In the genomic region with DNA sequence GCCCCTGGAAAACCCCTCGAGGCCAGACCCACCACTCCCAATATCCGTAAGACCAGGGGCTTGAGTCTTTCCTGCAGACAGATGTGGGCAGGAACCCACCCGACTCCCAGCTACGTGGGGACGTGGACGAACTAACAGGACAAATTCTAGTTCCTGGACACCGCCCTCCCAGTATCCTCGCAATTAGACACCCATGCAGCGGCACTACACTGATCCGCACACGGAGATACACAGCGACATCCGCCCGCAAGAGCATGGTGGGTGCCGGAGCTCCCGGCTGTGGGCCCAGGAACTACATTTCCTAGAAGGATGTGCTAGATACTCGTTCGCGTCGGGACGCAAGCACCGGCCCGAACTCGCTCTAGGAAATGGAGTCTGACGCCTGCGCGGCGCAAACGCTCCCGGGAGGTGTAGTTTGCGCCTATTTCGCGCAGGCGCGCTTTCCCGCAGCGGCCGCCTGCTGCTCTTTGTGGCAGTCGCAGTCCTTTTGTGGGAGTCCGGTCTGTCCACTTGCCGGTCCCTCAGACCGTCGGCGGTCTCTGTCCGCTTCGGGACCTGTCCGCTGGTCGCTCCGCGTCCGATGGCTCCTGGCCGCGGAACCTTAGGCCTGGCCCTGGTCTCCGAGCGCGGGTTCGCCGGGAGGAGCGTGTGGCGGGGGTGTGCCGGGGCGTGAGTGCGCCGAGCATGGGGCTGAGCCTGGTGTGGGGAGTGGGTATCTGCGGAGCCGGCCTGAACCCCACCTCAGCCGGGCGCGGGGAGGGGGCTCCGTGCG, we compare ENCODE assay signal across 8 cellular contexts. TPM values are rescaled to one million over a fixed set of nuclear protein-coding genes. Genes with fewer than 3 reads are reported as not detected.
DNase-seq lines count a peak whose midpoint lies in the region; ATAC-seq and TF ChIP-seq lines count a peak whose summit lies in the region.

A gene (plus strand): TSS at position 447 of the 772 bp plus-strand sequence. CDS start 478 bp downstream, outside the sequence.

- H3K4me1 Mint-ChIP-seq in nephron, result peaks cover 37% of the 10 kb centered on the region

- peak within 1 kb of the TSS; percentile 98 to 99 (median 99) for H3K27ac Mint-ChIP-seq in nephron

- no peaks in the 10 kb centered on the region for H3K27me3 Mint-ChIP-seq in nephron (ENCODE audit: low read depth)

- H3K9me3 Mint-ChIP-seq in nephron, result no peaks in the 10 kb centered on the region

- peak within 1 kb of the TSS; percentile 93 to 96 (median 93) for H3K4me3 Mint-ChIP-seq in nephron

- TF ChIP-seq CTCF in fibroblast of villous mesenchyme (IDR thresholded peaks at IDR 0.05; ENCODE audit: insufficient read depth, low read depth, low read length) (no peak), nephron (IDR thresholded peaks at IDR 0.05; ENCODE audit: unreplicated experiment in 3 of 3) (no peak)

- peak; percentile 67 for ATAC-seq in GM21526 (IDR thresholded peaks at IDR 0.05; ENCODE audit: low FRiP score, unreplicated experiment)

- H3K36me3 Mint-ChIP-seq in nephron (ENCODE audit: low read depth), result peaks cover 4% of the 10 kb centered on the region

- DNase-seq in COR-L47 (lab: John Stamatoyannopoulos, UW) (peak; percentile 93), LHCN-M2 (ENCODE audit: low read depth) (peak; percentile 92), SIG-M5 (lab: John Stamatoyannopoulos, UW) (peak; percentile 45), activated gamma-delta T cell (lab: John Stamatoyannopoulos, UW) (peak; percentile 71), fibroblast of villous mesenchyme (ENCODE audit: low read depth) (peak; percentile 91)
- peak; percentile 80 for DNase-seq in stimulated activated naive CD4-positive, alpha-beta T cell treated with Interleukin-2 at 50 U/mL for 16 hours (lab: John Stamatoyannopoulos, UW)

- peak within 1 kb of the TSS; percentile 76 for H3K4me3 ChIP-seq in fibroblast of villous mesenchyme (ENCODE audit: low read depth, low read length)

RNA-seq across cellular contexts. Expression of the gene that starts here (rescaled TPM):
- total RNA-seq in LHCN-M2 (2014; rRNA removed) (9.8 and 9.9 TPM in 2 replicates), fibroblast of villous mesenchyme (10.3 and 10.8 TPM in 2 replicates)
- 4.6 TPM for polyA plus RNA-seq in LHCN-M2 (2012)

Comparison
In these comparisons a context has a peak if more than half of its experiments do, and no peak if none do; other contexts are left out.
1. Peak in every context shown above with its lines: DNase-seq, ATAC-seq and H3K4me3 ChIP-seq.